In genomic region chr17:47949197-47949759, GRCh38 we compare ENCODE assay signal across 8 cellular contexts. TPM values are rescaled to one million over a fixed set of nuclear protein-coding genes. Genes with fewer than 3 reads are reported as not detected.
DNase-seq lines count a peak whose midpoint lies in the region; ATAC-seq, FAIRE-seq and TF ChIP-seq lines count a peak whose summit lies in the region.

No MANE protein-coding gene starts in this region.

- H3K4me1 ChIP-seq in A549 (peaks cover 48% of the 10 kb centered on the region), IMR-90 (ENCODE audit: control insufficient read depth, insufficient read depth, low read length) (peaks cover 3% of the 10 kb centered on the region), OCI-LY3 (ENCODE audit: low read length) (peaks cover 37% of the 10 kb centered on the region), esophagus (ENCODE audit: control insufficient read depth in 2 of 2, insufficient read depth in 2 of 2, low read length in 1 of 2) (peaks cover 4 to 18% of the 10 kb centered on the region in 2 donors)

- WGBS in A549 (ENCODE audit: missing lambda C conversion rate), result 2% methylated on average over 22 of the region's 22 CpGs
- WGBS in IMR-90 (ENCODE audit: extremely low coverage in 2 of 2, insufficient read length in 1 of 2), 2 experiments, result 0% methylated on average over 4 of the region's 22 CpGs; no CpG with 5 or more reads in 1 of the 2 experiments
- 4% methylated on average over 22 of the region's 22 CpGs for whole genome bisulfite sequencing in esophagus, 2 donors

- no peaks in the 10 kb centered on the region for H3K9me1 ChIP-seq in IMR-90 (ENCODE audit: insufficient read depth, low read length)

- FAIRE-seq in A549 (lab: Jason Lieb, UNC), result no peak

- POLR2A ChIA-PET in A549 (lab: Yijun Ruan, JAX), result interaction anchor here (0.6 to 1.8 kb wide), 4 partner anchors 8 to 119 kb away, joined by 3 to 10 read pairs (median 7); partner anchors contain the start of genes CDK5RAP3 and PRR15L
- POLR2A ChIA-PET in IMR-90 (lab: Charles Lee; ENCODE audit: unreplicated experiment), result no interaction called here

- peak overlapping the region; percentile 98 for H2AK9ac ChIP-seq in IMR-90 (replicated peaks; ENCODE audit: low read depth, low read length, poor library complexity)

- H3K9me3 ChIP-seq in A549, result no peaks in the 10 kb centered on the region
- H3K9me3 ChIP-seq in IMR-90 (ENCODE audit: control insufficient read depth, insufficient read depth, low read length), result no peaks in the 10 kb centered on the region
- H3K9me3 ChIP-seq in OCI-LY3 (ENCODE audit: insufficient read depth, low read length), result no peaks in the 10 kb centered on the region
- no peaks in the 10 kb centered on the region for H3K9me3 ChIP-seq in esophagus (ENCODE audit: control insufficient read depth in 2 of 2, insufficient read depth in 1 of 2, low read depth in 1 of 2, low read length in 1 of 2)

- in situ Hi-C loops in IMR-90 (cut with MboI; ENCODE audit: low sequenced_read_pairs), result no loop called here

- TF ChIP-seq EP300 in A549 (IDR thresholded peaks at IDR 0.05), result no peak

- TF ChIP-seq CTCF in A549 (IDR thresholded peaks at IDR 0.05), result peak; percentile 99
- peak; percentile 94 for TF ChIP-seq CTCF in IMR-90 (conservative IDR thresholded peaks at IDR 0.05; ENCODE audit: low read depth, low read length)
- TF ChIP-seq CTCF in OCI-LY3 (IDR thresholded peaks at IDR 0.05; ENCODE audit: low read depth, low read length), result peak; percentile 90

- H3K14ac ChIP-seq in IMR-90 (replicated peaks; ENCODE audit: low read depth, low read length), result peak overlapping the region; percentile 98

- BruUV-seq in IMR-90 (replicated peaks; lab: Mats Ljungman, UMichigan), result no TSS peak

- peaks cover 0 to 5% of the 10 kb centered on the region in 2 experiments; a peak in 1 of 4 replicates for H3K79me1 ChIP-seq in IMR-90 (ENCODE audit: low read depth in 1 of 2, low read length in 2 of 2)

- H3K27ac ChIP-seq in A549 (peak overlapping the region; percentile 77 to 87), IMR-90 (ENCODE audit: insufficient read depth, low read length) (peak overlapping the region; percentile 64), OCI-LY3 (ENCODE audit: low read length) (peak overlapping the region; percentile 57), esophagus (ENCODE audit: low read depth in 2 of 2, low read length in 1 of 2) (peak overlapping the region; percentile 57 to 81)

- peak overlapping the region; percentile 58 for H4K5ac ChIP-seq in IMR-90 (ENCODE audit: low read depth, low read length)

- ATAC-seq in A549, result peak; percentile 71 to 88
- peak; percentile 65 for ATAC-seq in GM18867 (IDR thresholded peaks at IDR 0.05; ENCODE audit: unreplicated experiment)
- peak; percentile 96 for ATAC-seq in IMR-90 (ENCODE audit: low read depth)

- peak overlapping the region; percentile 70 for H3K4me2 ChIP-seq in A549
- peak overlapping the region; percentile 71 for H3K4me2 ChIP-seq in IMR-90 (ENCODE audit: low read depth, low read length)
- peak overlapping the region; percentile 87 for H3K4me2 ChIP-seq in OCI-LY3 (ENCODE audit: low read length)

- H2BK15ac ChIP-seq in IMR-90 (ENCODE audit: low read depth, low read length), result peak overlapping the region; percentile 43; the same call in 1 of the 3 replicates

- H4K91ac ChIP-seq in IMR-90 (ENCODE audit: insufficient read depth, low read depth, low read length), result peak overlapping the region; percentile 93

- H4K20me1 ChIP-seq in IMR-90 (ENCODE audit: insufficient read depth, low read length) (peaks cover 2% of the 10 kb centered on the region; the same call in 1 of the 2 replicates), OCI-LY3 (ENCODE audit: insufficient read depth, low read length) (no peaks in the 10 kb centered on the region)

- H3K18ac ChIP-seq in IMR-90 (ENCODE audit: low read depth, low read length), result peak overlapping the region; percentile 10

- peak overlapping the region; percentile 88 for H2BK120ac ChIP-seq in IMR-90 (ENCODE audit: low read depth, low read length)

- H3K79me2 ChIP-seq in OCI-LY3 (ENCODE audit: low read length), result no peaks in the 10 kb centered on the region

- peak overlapping the region; percentile 90 for H2BK20ac ChIP-seq in IMR-90 (ENCODE audit: low read depth, low read length)

- DNase-seq in A549 (ENCODE audit: low read depth in 1 of 2, low spot score in 1 of 2) (peak; percentile 80 to 85), IMR-90 (peak; percentile 82), myocyte (ENCODE audit: low read depth) (peak; percentile 91)
- peak; percentile 78 for DNase-seq in activated T-cell treated with anti-CD3 and anti-CD28 coated beads, Interleukin-2, amount 50 U/mL, for 1 hour
- DNase-seq in stimulated activated CD8-positive, alpha-beta memory T cell treated with anti-CD3 and anti-CD28 coated beads, Interleukin-4, amount 100 ng/mL, for 4 hours (ENCODE audit: low read depth in 2 of 2, low spot score in 1 of 2), result peak; percentile 58 to 59

- CTCF ChIA-PET in A549 (lab: Yijun Ruan, JAX), result interaction anchor here (0.7 to 24.7 kb wide), 43 partner anchors 18 to 1440 kb away, joined by 3 to 1426 read pairs (median 5); partner anchors contain the start of genes CDK5RAP3, LRRC46, MRPL10 and PNPO
- CTCF ChIA-PET in IMR-90 (lab: Yijun Ruan, JAX), result interaction anchor here (0.5 to 3.3 kb wide), 10 partner anchors 18 to 664 kb away, joined by 3 to 23 read pairs (median 4); partner anchors contain the start of genes CDK5RAP3 and SP2

- peak overlapping the region; percentile 65 for H2BK5ac ChIP-seq in IMR-90 (ENCODE audit: low read depth, low read length, poor library complexity, severe bottlenecking)

- no peaks in the 10 kb centered on the region for H3K27me3 ChIP-seq in IMR-90 (ENCODE audit: control insufficient read depth, insufficient read depth, low read length)
- no peaks in the 10 kb centered on the region for H3K27me3 ChIP-seq in OCI-LY3 (ENCODE audit: low read depth, low read length)
- H3K27me3 ChIP-seq in esophagus (ENCODE audit: control insufficient read depth in 1 of 2, insufficient read depth in 2 of 2, low read length in 2 of 2), result no peaks in the 10 kb centered on the region

- peaks cover 2% of the 10 kb centered on the region for H3K36me3 ChIP-seq in IMR-90 (ENCODE audit: control insufficient read depth, insufficient read depth, low read length)
- H3K36me3 ChIP-seq in OCI-LY3 (replicated peaks; ENCODE audit: low read depth, low read length), result peaks cover 38% of the 10 kb centered on the region
- H3K36me3 ChIP-seq in esophagus (ENCODE audit: control insufficient read depth in 2 of 2, insufficient read depth in 2 of 2, low read length in 1 of 2), result peaks cover 0 to 3% of the 10 kb centered on the region in 2 donors

- peak overlapping the region; percentile 93 for H3K23ac ChIP-seq in IMR-90 (ENCODE audit: low read depth, low read length)

- H3K9ac ChIP-seq in IMR-90 (ENCODE audit: low read depth, low read length) (peak overlapping the region; percentile 58), OCI-LY3 (ENCODE audit: low read length) (peak overlapping the region; percentile 63)

- peak overlapping the region; percentile 61; the same call in 1 of the 2 replicates for H3K56ac ChIP-seq in IMR-90 (ENCODE audit: extremely low read depth, insufficient read depth, low read length)

- intact Hi-C loops in IMR-90 (cut with micrococcal nuclease), result loop anchor here (1.0 to 5.0 kb wide), 3 partner anchors 21 to 107 kb away; partner anchors contain the start of gene SCRN2

- dilution Hi-C loops in IMR-90 (cut with HindIII; ENCODE audit: low sequenced_read_pairs, unreplicated experiment), result no loop called here

- H2AK5ac ChIP-seq in IMR-90 (ENCODE audit: low read depth, low read length), result peak overlapping the region; percentile 71; the same call in 1 of the 2 replicates

- H3K4me3 ChIP-seq in A549 (peak overlapping the region; percentile 5; the same call in 1 of the 3 replicates), IMR-90 (ENCODE audit: insufficient read depth, low read depth, low read length) (peak overlapping the region; percentile 16), OCI-LY3 (ENCODE audit: low read length) (peak overlapping the region; percentile 70), esophagus (ENCODE audit: low read depth in 1 of 2, low read length in 2 of 2) (no peak overlapping the region)

- H2AFZ ChIP-seq in IMR-90 (replicated peaks; ENCODE audit: low read length, poor library complexity) (peak overlapping the region; percentile 98), OCI-LY3 (ENCODE audit: low read depth, low read length) (no peak overlapping the region)

- peak overlapping the region; percentile 78 to 99 for H4K8ac ChIP-seq in IMR-90 (ENCODE audit: low read depth in 2 of 2, low read length in 2 of 2)

- peak; percentile 96 to 97 for TF ChIP-seq RAD21 in A549 (conservative IDR thresholded peaks at IDR 0.05 in 1 of 2, IDR thresholded peaks at IDR 0.05 in 1 of 2)
- peak; percentile 86 for TF ChIP-seq RAD21 in IMR-90 (IDR thresholded peaks at IDR 0.05; ENCODE audit: low read length)

- H3K4ac ChIP-seq in IMR-90 (ENCODE audit: low read depth, low read length), result peak overlapping the region; percentile 96

- TF ChIP-seq POLR2A in A549 (IDR thresholded peaks at IDR 0.05; ENCODE audit: low read length) (no peak), IMR-90 (IDR thresholded peaks at IDR 0.05; ENCODE audit: low read depth, low read length) (peak; percentile 36; the same call in 1 of the 2 replicates)

RNA-seq across cellular contexts. Expression of gene PNPO, which starts 7.9 kb away (rescaled TPM):
- 40.8 and 43.4 TPM in 2 replicates for polyA plus RNA-seq in A549 (2011; rRNA removed)
- polyA plus RNA-seq in A549 (2012; cell fraction: cytosol; rRNA removed), result 23.8 and 27.6 TPM in 2 replicates
- 14.3 and 18.6 TPM in 2 replicates for polyA plus RNA-seq in A549 (2012; cell fraction: nucleus; rRNA removed)
- 28.7 to 29.8 TPM (median 29.5 TPM) in 3 replicates for polyA plus RNA-seq in A549 (2017; fragmentation: RNase III; extraction: RNeasy Plus Mini Kit Qiagen cat#74134 plus additional on column Dnase treatment)
- polyA minus RNA-seq in A549 (2011; rRNA and poly(A)+ RNA removed), result 80.8 and 86.2 TPM in 2 replicates
- total RNA-seq in IMR-90 (2012; rRNA removed), result 32.5 and 34.1 TPM in 2 replicates
- 13.6 and 13.9 TPM in 2 replicates for polyA plus RNA-seq in IMR-90 (2012; rRNA removed)
- polyA plus RNA-seq in IMR-90 (2012; cell fraction: cytosol; rRNA removed), result 11.0 and 37.1 TPM in 2 replicates
- polyA plus RNA-seq in IMR-90 (2012; cell fraction: nucleus; rRNA removed; ENCODE audit: low replicate concordance), result 5.8 and 9.0 TPM in 2 replicates
- 1 to 10 TPM; 9.5 to 9.6 TPM for polyA plus RNA-seq in esophagus
- total RNA-seq in myocyte, result 29.3 and 43.5 TPM in 2 replicates
- polyA plus RNA-seq in myocyte (2012), result 12.8 TPM

RNA-seq across cellular contexts. Expression of gene PRR15L, which starts 8.4 kb away (rescaled TPM):
- 2.2 and 3.7 TPM in 2 replicates for polyA plus RNA-seq in A549 (2011; rRNA removed)
- polyA plus RNA-seq in A549 (2012; cell fraction: cytosol; rRNA removed), result 0.25 and 0.36 TPM in 2 replicates
- 0.26 and 0.31 TPM in 2 replicates for polyA plus RNA-seq in A549 (2012; cell fraction: nucleus; rRNA removed)
- polyA plus RNA-seq in A549 (2017; fragmentation: RNase III; extraction: RNeasy Plus Mini Kit Qiagen cat#74134 plus additional on column Dnase treatment), result 0.88 to 1.6 TPM (median 1.1 TPM) in 3 replicates
- polyA minus RNA-seq in A549 (2011; rRNA and poly(A)+ RNA removed), result 2.3 and 3.1 TPM in 2 replicates
- not detected in 2 replicates for total RNA-seq in IMR-90 (2012; rRNA removed)
- polyA plus RNA-seq in IMR-90 (2012; rRNA removed), result not detected in 2 replicates
- polyA plus RNA-seq in IMR-90 (2012; cell fraction: cytosol; rRNA removed), result not detected in 2 replicates
- not detected in 2 replicates for polyA plus RNA-seq in IMR-90 (2012; cell fraction: nucleus; rRNA removed; ENCODE audit: low replicate concordance)
- 10 to 100 TPM in 1 of 2 donors, 1 to 10 TPM in 1; 8.8 to 15.2 TPM for polyA plus RNA-seq in esophagus
- total RNA-seq in myocyte, result not detected in 2 replicates
- 0.05 TPM for polyA plus RNA-seq in myocyte (2012)

RNA-seq across cellular contexts. Expression of gene CDK5RAP3, which starts 21.6 kb away (rescaled TPM):
- 124 and 179 TPM in 2 replicates for polyA plus RNA-seq in A549 (2011; rRNA removed)
- 114 and 128 TPM in 2 replicates for polyA plus RNA-seq in A549 (2012; cell fraction: cytosol; rRNA removed)
- polyA plus RNA-seq in A549 (2012; cell fraction: nucleus; rRNA removed), result 796 and 944 TPM in 2 replicates
- 135 to 165 TPM (median 164 TPM) in 3 replicates for polyA plus RNA-seq in A549 (2017; fragmentation: RNase III; extraction: RNeasy Plus Mini Kit Qiagen cat#74134 plus additional on column Dnase treatment)
- 99.5 and 169 TPM in 2 replicates for polyA minus RNA-seq in A549 (2011; rRNA and poly(A)+ RNA removed)
- 56.7 and 75.3 TPM in 2 replicates for total RNA-seq in IMR-90 (2012; rRNA removed)
- 138 and 153 TPM in 2 replicates for polyA plus RNA-seq in IMR-90 (2012; rRNA removed)
- 46.3 and 96.7 TPM in 2 replicates for polyA plus RNA-seq in IMR-90 (2012; cell fraction: cytosol; rRNA removed)
- polyA plus RNA-seq in IMR-90 (2012; cell fraction: nucleus; rRNA removed; ENCODE audit: low replicate concordance), result 1,289 and 1,731 TPM in 2 replicates
- 100 to 1,000 TPM; 103 to 217 TPM for polyA plus RNA-seq in esophagus
- 105 and 148 TPM in 2 replicates for total RNA-seq in myocyte
- polyA plus RNA-seq in myocyte (2012), result 112 TPM

RNA-seq across cellular contexts. Expression of gene SP2, which starts 53.2 kb away (rescaled TPM):
- polyA plus RNA-seq in A549 (2011; rRNA removed) (6.2 and 8.0 TPM in 2 replicates), A549 (2017; fragmentation: RNase III; extraction: RNeasy Plus Mini Kit Qiagen cat#74134 plus additional on column Dnase treatment) (10.5 to 13.4 TPM (median 11.6 TPM) in 3 replicates), IMR-90 (2012; rRNA removed) (13.8 and 14.0 TPM in 2 replicates), esophagus (10 to 100 TPM in 1 of 2 donors, 1 to 10 TPM in 1; 5.4 to 10.7 TPM)
- polyA plus RNA-seq in A549 (2012; cell fraction: cytosol; rRNA removed), result 13.9 and 19.3 TPM in 2 replicates
- polyA plus RNA-seq in A549 (2012; cell fraction: nucleus; rRNA removed), result 16.8 and 18.2 TPM in 2 replicates
- polyA minus RNA-seq in A549 (2011; rRNA and poly(A)+ RNA removed), result 4.5 and 6.0 TPM in 2 replicates
- total RNA-seq in IMR-90 (2012; rRNA removed) (0.72 and 1.4 TPM in 2 replicates), myocyte (1.8 and 3.1 TPM in 2 replicates)
- polyA plus RNA-seq in IMR-90 (2012; cell fraction: cytosol; rRNA removed), result 7.4 and 17.7 TPM in 2 replicates
- polyA plus RNA-seq in IMR-90 (2012; cell fraction: nucleus; rRNA removed; ENCODE audit: low replicate concordance), result 23.1 and 23.5 TPM in 2 replicates
- polyA plus RNA-seq in myocyte (2012), result 15.8 TPM

Comparison
In these comparisons a context has a peak if more than half of its experiments do, and no peak if none do; other contexts are left out.
1. H3K4me3 ChIP-seq: peak in A549 (single experiment), IMR-90 (single experiment) and OCI-LY3 (single experiment); none in esophagus (0 of 2).
2. Peak in every context shown above with its lines, with median percentiles within 50 percentile points of each other: ATAC-seq, DNase-seq, H3K27ac ChIP-seq, H3K4me2 ChIP-seq and CTCF ChIP-seq.